35 cellular contexts compared by ENCODE assay signal in the genomic region with DNA sequence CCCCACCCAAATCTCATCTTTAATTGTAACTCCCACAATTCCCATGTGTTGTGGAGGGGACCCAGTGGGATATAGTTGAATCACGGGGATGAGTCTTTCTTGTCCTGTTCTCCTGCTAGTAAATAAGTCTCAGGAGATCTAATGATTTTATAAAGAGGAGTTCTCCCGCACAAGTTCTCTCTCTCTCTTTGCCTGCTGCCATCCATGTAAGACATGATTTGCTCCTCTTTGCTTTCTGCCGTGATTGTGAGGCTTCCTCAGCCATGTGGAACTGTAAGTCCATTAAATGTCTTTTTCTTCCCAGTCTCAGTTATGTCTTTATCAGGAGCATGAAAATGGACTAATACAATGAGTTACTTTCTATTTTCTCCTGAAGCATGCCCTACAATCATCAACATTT.
"Had no signal": no experiment of that assay in that cellular context is flagged by ENCODE, and none has a peak within 500 bp of the region (broad histone marks: within the 10 kb centered on the region; RNA-seq: fewer than 3 reads in every experiment).

No MANE protein-coding gene starts in this region.

- H3K9me3 ChIP-seq: MG63 had no signal

- DNase-seq: Karpas-422, Kasumi-1, MG63, MM.1S, MV-4-11, NCI-H1048, NCI-H1092, NCI-H1092 treated with DMSO at 0.1 percent for 48 hours, NCI-H1105, NCI-H1105 treated with DMSO at 0.1 percent for 48 hours, NCI-H1417, NCI-H1417 treated with DMSO at 0.1 percent for 48 hours, NCI-H1436, NCI-H1436 treated with DMSO at 0.1 percent for 48 hours, NCI-H146, NCI-H1694, NCI-H1694 treated with DMSO at 0.1 percent for 48 hours, NCI-H187, NCI-H187 treated with DMSO at 0.1 percent for 48 hours, NCI-H1930, NCI-H2029, NCI-H2029 treated with DMSO at 0.1 percent for 48 hours, NCI-H2081, NCI-H2081 treated with DMSO at 0.1 percent for 48 hours, NCI-H2107, NCI-H2171, NCI-H2171 treated with DMSO at 0.1 percent for 48 hours, NCI-H2227 treated with DMSO at 0.1 percent for 48 hours, NCI-H226, NCI-H345, NCI-H446, NCI-H446 treated with DMSO at 0.1 percent for 48 hours, NCI-H510A, NCI-H510A treated with DMSO at 0.1 percent for 48 hours, NCI-H524 had no signal

- H3K36me3 ChIP-seq: MG63 had no signal

- H3K27me3 ChIP-seq: MG63 had no signal

- H3K4me3 ChIP-seq: MG63 had no signal
